22 cellular contexts compared by ENCODE assay signal in the genomic region with DNA sequence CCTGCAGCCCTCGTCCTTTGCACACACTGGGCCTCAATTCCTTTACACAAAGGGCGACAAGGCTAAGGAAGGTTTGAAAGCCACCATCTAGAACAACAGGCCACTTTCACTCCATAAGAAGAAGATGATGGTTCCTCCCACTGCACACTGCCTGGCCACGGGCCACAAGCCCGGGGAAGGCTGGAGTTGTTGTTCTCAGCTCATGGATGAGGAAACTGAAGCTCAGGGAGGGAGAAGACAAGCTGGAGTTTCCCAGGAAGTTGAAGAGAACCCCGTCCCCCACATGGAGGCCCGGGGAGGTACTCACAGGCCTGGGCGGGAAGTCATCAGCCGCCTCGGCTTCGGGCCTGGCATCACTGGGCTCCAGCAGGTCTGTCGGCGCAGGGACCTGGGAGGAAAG. TPM values are rescaled to one million over a fixed set of nuclear protein-coding genes. Genes with fewer than 3 reads are reported as not detected.
DNase-seq lines count a peak whose midpoint lies in the region; ATAC-seq and TF ChIP-seq lines count a peak whose summit lies in the region.
"Had no signal": no experiment of that assay in that cellular context is flagged by ENCODE, and none has a peak within 500 bp of the region (broad histone marks: within the 10 kb centered on the region; RNA-seq: fewer than 3 reads in every experiment).

No MANE protein-coding gene starts in this region.

- no peak for TF ChIP-seq EP300 in gastroesophageal sphincter (IDR thresholded peaks at IDR 0.05)

- H3K9me3 Mint-ChIP-seq in neural crest cell, result no peaks in the 10 kb centered on the region
- H3K9me3 Mint-ChIP-seq: activated naive CD8-positive, alpha-beta T cell treated with anti-CD3 and anti-CD28 coated beads for 36 hours; memory B cell; naive thymus-derived CD8-positive, alpha-beta T cell had no signal

- H3K4me3 ChIP-seq in gastroesophageal sphincter (no peak overlapping the region), thyroid gland (replicated peaks in 1 of 3) (no peak overlapping the region)

- H3K27me3 ChIP-seq in gastroesophageal sphincter (no peaks in the 10 kb centered on the region), thyroid gland (no peaks in the 10 kb centered on the region)
- H3K27me3 ChIP-seq: brain microvascular endothelial cell had no signal

- ATAC-seq in T-helper 17 cell (no peak), gastroesophageal sphincter (no peak), HG03521 (IDR thresholded peaks at IDR 0.05; ENCODE audit: unreplicated experiment) (no peak)
- ATAC-seq: activated CD8-positive, alpha-beta T cell treated with anti-CD3 and anti-CD28 coated beads, Interleukin-2, amount 10 ng/mL, durations not matched to agents 7 days and 5 days; HCT116; naive thymus-derived CD8-positive, alpha-beta T cell had no signal

- H3K4me1 Mint-ChIP-seq in T-helper 17 cell (peaks cover 8% of the 10 kb centered on the region), neural crest cell (no peaks in the 10 kb centered on the region)
- H3K4me1 Mint-ChIP-seq: activated naive CD8-positive, alpha-beta T cell treated with anti-CD3 and anti-CD28 coated beads for 36 hours; memory B cell; naive thymus-derived CD8-positive, alpha-beta T cell had no signal

- intact Hi-C loops in thyroid gland (cut with DNase I), result no loop called here

- no peak for TF ChIP-seq POLR2A in gastroesophageal sphincter (IDR thresholded peaks at IDR 0.05)
- no peak for TF ChIP-seq POLR2A in thyroid gland (IDR thresholded peaks at IDR 0.05)

- H3K9me3 ChIP-seq in T-helper 17 cell (ENCODE audit: control insufficient read depth, low read length, poor library complexity, severe bottlenecking), result no peaks in the 10 kb centered on the region
- no peaks in the 10 kb centered on the region for H3K9me3 ChIP-seq in gastroesophageal sphincter
- no peaks in the 10 kb centered on the region for H3K9me3 ChIP-seq in thyroid gland

- TF ChIP-seq CTCF in gastroesophageal sphincter (IDR thresholded peaks at IDR 0.05) (no peak), neural crest cell (conservative IDR thresholded peaks at IDR 0.05) (no peak), thyroid gland (IDR thresholded peaks at IDR 0.05) (no peak), GM20000 (IDR thresholded peaks at IDR 0.05; ENCODE audit: extremely low read depth, missing control alignments) (no peak)

- WGBS in gastroesophageal sphincter (ENCODE audit: low coverage in 1 of 2), 2 donors, result 60% methylated on average over 1 of the region's 12 CpGs; no CpG with 5 or more reads in 1 of the 2 donors
- 82 to 97% methylated on average over 10 to 11 of the region's 12 CpGs for WGBS in thyroid gland, 2 donors

- no peak overlapping the region for H3K27ac Mint-ChIP-seq in T-helper 17 cell
- peak overlapping the region; percentile 71 for H3K27ac Mint-ChIP-seq in neural crest cell (ENCODE audit: unreplicated experiment)
- H3K27ac Mint-ChIP-seq: activated CD8-positive, alpha-beta T cell treated with anti-CD3 and anti-CD28 coated beads, Interleukin-2, amount 10 ng/mL, durations not matched to agents 7 days and 5 days; activated naive CD8-positive, alpha-beta T cell treated with anti-CD3 and anti-CD28 coated beads for 36 hours; memory B cell had no signal

- H3K27ac ChIP-seq in gastroesophageal sphincter (peak overlapping the region in 3 of 4 donors; percentile 56 to 71 (median 64)), thyroid gland (peak overlapping the region; percentile 41 to 74 (median 72))
- H3K27ac ChIP-seq: brain microvascular endothelial cell, WERI-Rb-1 had no signal

- H3K27me3 Mint-ChIP-seq in T-helper 17 cell, result peaks cover 36% of the 10 kb centered on the region
- H3K27me3 Mint-ChIP-seq in neural crest cell (ENCODE audit: low read depth), result no peaks in the 10 kb centered on the region

- H3K4me1 ChIP-seq in gastroesophageal sphincter (peaks cover 0 to 5% (median 0%) of the 10 kb centered on the region in 3 donors), thyroid gland (peaks cover 0 to 24% of the 10 kb centered on the region in 2 donors)

- DNase-seq in T-helper 17 cell (no peak), neural crest cell (ENCODE audit: low read depth, low spot score) (no peak), thyroid gland (no peak), GM20000 (ENCODE audit: low spot score) (no peak), NCI-H2171 (lab: John Stamatoyannopoulos, UW) (no peak), DMS79 (lab: John Stamatoyannopoulos, UW) (no peak)
- DNase-seq: activated CD8-positive, alpha-beta T cell treated with anti-CD3 and anti-CD28 coated beads, Interleukin-2, amount 10 ng/mL, durations not matched to agents 7 days and 5 days; activated naive CD8-positive, alpha-beta T cell treated with anti-CD3 and anti-CD28 coated beads for 36 hours; activated T-cell treated with anti-CD3 and anti-CD28 coated beads, Interleukin-2, amount 50 U/mL, for 48 hours; brain microvascular endothelial cell; erythroblast; KG1; naive thymus-derived CD8-positive, alpha-beta T cell; NCI-H2029 treated with DMSO at 0.1 percent for 48 hours; SHP77 treated with DMSO at 0.1 percent for 48 hours; stimulated activated naive CD4-positive, alpha-beta T cell; T-helper 1 cell; WERI-Rb-1 had no signal

- no peaks in the 10 kb centered on the region for H3K36me3 ChIP-seq in gastroesophageal sphincter
- no peaks in the 10 kb centered on the region for H3K36me3 ChIP-seq in thyroid gland
- H3K36me3 ChIP-seq: brain microvascular endothelial cell, WERI-Rb-1 had no signal

- H3K4me3 Mint-ChIP-seq in T-helper 17 cell (peak overlapping the region; percentile 41), neural crest cell (no peak overlapping the region)
- H3K4me3 Mint-ChIP-seq: activated CD8-positive, alpha-beta T cell treated with anti-CD3 and anti-CD28 coated beads, Interleukin-2, amount 10 ng/mL, durations not matched to agents 7 days and 5 days; activated naive CD8-positive, alpha-beta T cell treated with anti-CD3 and anti-CD28 coated beads for 36 hours; memory B cell; naive thymus-derived CD8-positive, alpha-beta T cell had no signal

- no peaks in the 10 kb centered on the region for H3K36me3 Mint-ChIP-seq in T-helper 17 cell (ENCODE audit: low read depth)
- H3K36me3 Mint-ChIP-seq in neural crest cell (ENCODE audit: low read depth), result no peaks in the 10 kb centered on the region
- H3K36me3 Mint-ChIP-seq: activated naive CD8-positive, alpha-beta T cell treated with anti-CD3 and anti-CD28 coated beads for 36 hours; memory B cell; naive thymus-derived CD8-positive, alpha-beta T cell had no signal

RNA-seq across cellular contexts. Expression of a gene that starts 24.6 kb away (rescaled TPM):
- 100 to 1,000 TPM; 104 to 112 TPM for total RNA-seq in T-helper 17 cell
- total RNA-seq in gastroesophageal sphincter, result 100 to 1,000 TPM in 3 of 4 donors, 10 to 100 TPM in 1; 83.4 to 116 (median 110) TPM
- total RNA-seq in neural crest cell, result 175 and 179 TPM in 2 replicates
- 100 to 1,000 TPM; 182 to 299 (median 238) TPM for total RNA-seq in thyroid gland

RNA-seq across cellular contexts. Expression of a gene that starts 32.1 kb away (rescaled TPM):
- total RNA-seq in T-helper 17 cell, result under 1 TPM in 1 of 2 donors, not detected in 1; 0.42 TPM
- total RNA-seq in gastroesophageal sphincter, result 10 to 100 TPM in 2 of 4 donors, 1 to 10 TPM in 1, under 1 TPM in 1; 0.47 to 11.8 (median 7.5) TPM
- 1.1 and 1.6 TPM in 2 replicates for total RNA-seq in neural crest cell
- total RNA-seq in thyroid gland, result 10 to 100 TPM in 1 of 4 donors, 1 to 10 TPM in 3; 7.5 to 11.5 (median 8.6) TPM
- total RNA-seq: activated CD8-positive, alpha-beta T cell treated with anti-CD3 and anti-CD28 coated beads, Interleukin-2, amount 10 ng/mL, durations not matched to agents 7 days and 5 days; naive thymus-derived CD8-positive, alpha-beta T cell had no signal

RNA-seq across cellular contexts. Expression of a gene that starts 46.8 kb away (rescaled TPM):
- not detected for total RNA-seq in T-helper 17 cell
- 1 to 10 TPM in 2 of 4 donors, under 1 TPM in 2; 0.47 to 6.9 (median 1.1) TPM for total RNA-seq in gastroesophageal sphincter
- total RNA-seq in neural crest cell, result 3.2 TPM in 2 replicates
- 1 to 10 TPM in 2 of 4 donors, under 1 TPM in 2; 0.11 to 1.4 (median 0.77) TPM for total RNA-seq in thyroid gland
- total RNA-seq: naive thymus-derived CD8-positive, alpha-beta T cell had no signal

RNA-seq across cellular contexts. Expression of a gene that starts 52.5 kb away (rescaled TPM):
- total RNA-seq in T-helper 17 cell, result 1 to 10 TPM; 9.6 to 9.8 TPM
- 100 to 1,000 TPM; 148 to 269 (median 203) TPM for total RNA-seq in gastroesophageal sphincter
- 14.0 and 16.5 TPM in 2 replicates for total RNA-seq in neural crest cell
- total RNA-seq in thyroid gland, result 100 to 1,000 TPM; 144 to 171 (median 151) TPM
